In genomic region chr5:84131372-84131771, GRCh38 we compare ENCODE assay signal across 1 cellular context.
TF ChIP-seq lines count a peak whose summit lies in the region.

No MANE protein-coding gene starts in this region.

TF ChIP-seq in GM23338, 12 proteins besides CTCF, POLR2A, EP300 and RAD21 (continued from another document):
- TF ChIP-seq ZNF462 (CRISPR knock-in tag; IDR thresholded peaks at IDR 0.05): no peak
- TF ChIP-seq EZH2 (IDR thresholded peaks at IDR 0.05; ENCODE audit: low read depth, unreplicated experiment): no peak
- TF ChIP-seq, protein P1, sequence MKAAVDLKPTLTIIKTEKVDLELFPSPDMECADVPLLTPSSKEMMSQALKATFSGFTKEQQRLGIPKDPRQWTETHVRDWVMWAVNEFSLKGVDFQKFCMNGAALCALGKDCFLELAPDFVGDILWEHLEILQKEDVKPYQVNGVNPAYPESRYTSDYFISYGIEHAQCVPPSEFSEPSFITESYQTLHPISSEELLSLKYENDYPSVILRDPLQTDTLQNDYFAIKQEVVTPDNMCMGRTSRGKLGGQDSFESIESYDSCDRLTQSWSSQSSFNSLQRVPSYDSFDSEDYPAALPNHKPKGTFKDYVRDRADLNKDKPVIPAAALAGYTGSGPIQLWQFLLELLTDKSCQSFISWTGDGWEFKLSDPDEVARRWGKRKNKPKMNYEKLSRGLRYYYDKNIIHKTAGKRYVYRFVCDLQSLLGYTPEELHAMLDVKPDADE (IDR thresholded peaks at IDR 0.05): no peak
- no peak for TF ChIP-seq CREB1 (CRISPR knock-in tag; IDR thresholded peaks at IDR 0.05; ENCODE audit: low read depth)
- no peak for TF ChIP-seq EZH2phosphoT487 (IDR thresholded peaks at IDR 0.05; ENCODE audit: unreplicated experiment)
- TF ChIP-seq JUNB (IDR thresholded peaks at IDR 0.05; ENCODE audit: unreplicated experiment): no peak
- TF ChIP-seq ZNF331 (CRISPR knock-in tag; IDR thresholded peaks at IDR 0.05; ENCODE audit: low read depth): no peak
